Comparison of ENCODE assay signal across 8 cellular contexts in the genomic region with DNA sequence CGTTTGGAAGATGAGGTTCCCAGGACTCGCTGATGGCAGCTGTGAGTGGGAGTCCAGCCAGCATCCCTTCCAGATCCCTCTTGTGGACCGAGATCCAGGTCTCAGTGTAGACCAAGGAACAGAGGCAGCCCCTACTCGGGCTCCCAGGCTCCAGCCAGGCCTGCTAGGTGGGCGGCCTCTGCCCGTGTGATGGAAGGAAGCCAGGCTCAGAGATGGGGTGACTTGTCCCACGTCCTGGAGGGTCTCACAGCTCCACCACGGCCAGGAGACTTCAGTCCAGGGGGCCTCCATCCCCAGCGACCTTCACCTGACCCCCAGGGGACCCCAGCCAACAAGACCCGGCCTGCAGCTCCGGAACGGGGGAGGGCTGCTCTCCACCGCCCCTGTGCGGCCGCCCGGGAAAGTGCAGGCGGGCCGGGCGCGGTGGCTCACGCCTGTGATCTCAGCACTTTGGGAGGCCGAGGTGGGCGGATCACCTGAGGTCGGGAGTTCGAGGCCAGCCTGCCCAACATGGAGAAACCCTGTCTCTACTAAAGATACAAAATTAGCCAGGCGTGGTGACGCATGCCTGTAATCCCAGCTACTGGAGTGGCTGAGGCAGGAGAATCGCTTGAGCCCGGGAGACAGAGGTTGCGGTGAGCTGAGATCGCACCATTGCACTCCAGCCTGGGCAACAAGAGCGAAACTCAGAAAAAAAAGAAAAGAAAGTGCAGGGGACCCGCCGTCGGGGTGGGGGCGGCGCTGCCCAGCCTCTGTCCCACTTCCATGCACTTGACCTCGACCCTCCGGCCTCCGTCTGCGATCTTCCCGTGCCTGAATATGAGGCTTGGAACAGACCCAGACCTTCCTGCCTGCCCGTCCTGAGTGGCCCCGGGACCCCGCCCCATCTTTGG. TPM values are rescaled to one million over a fixed set of nuclear protein-coding genes. Genes with fewer than 3 reads are reported as not detected.
DNase-seq lines count a peak whose midpoint lies in the region; ATAC-seq and TF ChIP-seq lines count a peak whose summit lies in the region.

No MANE protein-coding gene starts in this region.

- H3K9me3 ChIP-seq in OCI-LY1 (ENCODE audit: low read length) = no peaks in the 10 kb centered on the region
- H3K9me3 ChIP-seq in adrenal gland (replicated peaks in 1 of 3) = no peaks in the 10 kb centered on the region
- H3K9me3 ChIP-seq in thoracic aorta = no peaks in the 10 kb centered on the region

- no peak overlapping the region for H2AFZ ChIP-seq in OCI-LY1 (ENCODE audit: low read length)

- no peak overlapping the region for H3K4me2 ChIP-seq in OCI-LY1 (ENCODE audit: low read length)

- intact Hi-C loops in adrenal gland (cut with DNase I) = loop anchor here in 1 of 2 donors (10.0 kb wide), 1 partner anchor 151 kb away; a partner anchor contains a TSS

- 11 to 26% (median 17%) methylated on average over 20 to 45 of the region's 45 CpGs for WGBS in adrenal gland, 4 donors

- TF ChIP-seq POLR2A in adrenal gland (IDR thresholded peaks at IDR 0.05) = no peak

- no peak overlapping the region for H3K9ac ChIP-seq in OCI-LY1 (ENCODE audit: low read length)

- H3K9me2 ChIP-seq in OCI-LY1 (ENCODE audit: low read depth, low read length) = no peaks in the 10 kb centered on the region

- H3K27me3 ChIP-seq in OCI-LY1 (ENCODE audit: insufficient read depth, low read length) (no peaks in the 10 kb centered on the region), adrenal gland (peaks cover 19% of the 10 kb centered on the region), kidney epithelial cell (ENCODE audit: control insufficient read depth, insufficient read depth, low read length) (peaks cover 38% of the 10 kb centered on the region), thoracic aorta (replicated peaks; ENCODE audit: insufficient read depth) (peaks cover 6% of the 10 kb centered on the region)

- H3K79me2 ChIP-seq in OCI-LY1 (ENCODE audit: insufficient read depth, low read length) = no peaks in the 10 kb centered on the region

- H3K36me3 ChIP-seq in OCI-LY1 (ENCODE audit: insufficient read depth, low read length) (no peaks in the 10 kb centered on the region), adrenal gland (replicated peaks in 1 of 2) (no peaks in the 10 kb centered on the region), kidney epithelial cell (ENCODE audit: control insufficient read depth, insufficient read depth, low read length) (no peaks in the 10 kb centered on the region), thoracic aorta (no peaks in the 10 kb centered on the region)

- no peak overlapping the region for H3K27ac ChIP-seq in OCI-LY1 (ENCODE audit: low read depth, low read length, poor library complexity, severe bottlenecking)
- H3K27ac ChIP-seq in adrenal gland = no peak overlapping the region
- H3K27ac ChIP-seq in thoracic aorta = no peak overlapping the region

- H3K4me1 ChIP-seq in OCI-LY1 (ENCODE audit: insufficient read depth, low read length, severe bottlenecking) = no peaks in the 10 kb centered on the region
- H3K4me1 ChIP-seq in adrenal gland (replicated peaks in 1 of 2) = peaks cover 2 to 9% of the 10 kb centered on the region in 2 donors
- H3K4me1 ChIP-seq in thoracic aorta (ENCODE audit: control insufficient read depth in 1 of 2, low read depth in 2 of 2) = peaks cover 0 to 8% of the 10 kb centered on the region in 2 donors

- no peaks in the 10 kb centered on the region for H3F3A ChIP-seq in OCI-LY1 (ENCODE audit: insufficient read depth, low read length)

- H3K4me3 ChIP-seq in OCI-LY1 (ENCODE audit: low read depth, low read length, poor library complexity, severe bottlenecking) (no peak overlapping the region), adrenal gland (no peak overlapping the region), kidney epithelial cell (ENCODE audit: low read depth, low read length) (no peak overlapping the region), thoracic aorta (no peak overlapping the region)

- TF ChIP-seq CTCF in OCI-LY1 (IDR thresholded peaks at IDR 0.05; ENCODE audit: low read length) = peak; percentile 74
- TF ChIP-seq CTCF in adrenal gland (IDR thresholded peaks at IDR 0.05) = peak; percentile 56 to 70 (median 64)
- TF ChIP-seq CTCF in kidney epithelial cell (IDR thresholded peaks at IDR 0.05; ENCODE audit: insufficient read depth, low read length, poor library complexity, severe bottlenecking) = peak; percentile 75
- TF ChIP-seq CTCF in thoracic aorta (IDR thresholded peaks at IDR 0.05) = peak; percentile 67

- DNase-seq in NCI-H345 (lab: John Stamatoyannopoulos, UW) (peak; percentile 36), NCI-H345 treated with DMSO at 0.1 percent for 48 hours (lab: John Stamatoyannopoulos, UW; ENCODE audit: unreplicated experiment) (no peak), adrenal gland (peak in 1 of 7 donors; percentile 44), kidney epithelial cell (ENCODE audit: low read depth) (no peak), thoracic aorta (ENCODE audit: low spot score) (no peak)

- H4K20me1 ChIP-seq in OCI-LY1 (ENCODE audit: insufficient read depth, low read length) = no peaks in the 10 kb centered on the region

- no peak for ATAC-seq in thoracic aorta (ENCODE audit: insufficient number of reproducible peaks, low FRiP score, low read depth)
- no peak for ATAC-seq in HG03095 (IDR thresholded peaks at IDR 0.05; ENCODE audit: unreplicated experiment)
- ATAC-seq in GM21717 (IDR thresholded peaks at IDR 0.05; ENCODE audit: unreplicated experiment) = no peak

RNA-seq across cellular contexts. Expression of a gene that starts 0.6 kb away (rescaled TPM):
- 1 to 10 TPM in 1 of 8 donors, under 1 TPM in 6, not detected in 1; 0.14 to 1.1 (median 0.43) TPM for total RNA-seq in adrenal gland
- polyA plus RNA-seq in adrenal gland = 1 to 10 TPM in 2 of 3 donors, not detected in 1; 2.2 to 4.8 TPM
- total RNA-seq in kidney epithelial cell = 0.14 and 0.46 TPM in 2 replicates
- under 1 TPM in 1 of 2 donors, not detected in 1; 0.92 TPM for total RNA-seq in thoracic aorta

RNA-seq across cellular contexts. Expression of a gene that starts 11.6 kb away (rescaled TPM):
- 100 to 1,000 TPM in 2 of 8 donors, 10 to 100 TPM in 6; 19.6 to 123 (median 44.7) TPM for total RNA-seq in adrenal gland
- 10 to 100 TPM in 2 of 3 donors, under 1 TPM in 1; 0.07 to 43.6 (median 33.5) TPM for polyA plus RNA-seq in adrenal gland
- 52.7 and 68.8 TPM in 2 replicates for total RNA-seq in kidney epithelial cell
- total RNA-seq in thoracic aorta = 10 to 100 TPM; 34.1 to 94.1 TPM

RNA-seq across cellular contexts. Expression of a gene that starts 34.9 kb away (rescaled TPM):
- total RNA-seq in adrenal gland (10 to 100 TPM; 11.2 to 81.4 (median 45.5) TPM), kidney epithelial cell (15.2 and 19.5 TPM in 2 replicates), thoracic aorta (10 to 100 TPM; 17.2 to 18.8 TPM)
- polyA plus RNA-seq in adrenal gland = 100 to 1,000 TPM in 1 of 3 donors, 10 to 100 TPM in 1, 1 to 10 TPM in 1; 1.2 to 196 (median 45.9) TPM

RNA-seq across cellular contexts. Expression of a gene that starts 35.9 kb away (rescaled TPM):
- total RNA-seq in adrenal gland (10 to 100 TPM; 42.4 to 74.6 (median 59.6) TPM), kidney epithelial cell (168 and 194 TPM in 2 replicates), thoracic aorta (10 to 100 TPM; 40.2 to 86.2 TPM)
- polyA plus RNA-seq in adrenal gland = 100 to 1,000 TPM in 2 of 3 donors, 10 to 100 TPM in 1; 22.2 to 151 (median 124) TPM

RNA-seq across cellular contexts. Expression of a gene that starts 48.2 kb away (rescaled TPM):
- total RNA-seq in adrenal gland (1 to 10 TPM in 2 of 8 donors, under 1 TPM in 4, not detected in 2; 0.35 to 2.4 (median 0.80) TPM), kidney epithelial cell (not detected in 2 replicates), thoracic aorta (under 1 TPM in 1 of 2 donors, not detected in 1; 0.54 TPM)
- 1 to 10 TPM in 2 of 3 donors, not detected in 1; 1.3 to 1.9 TPM for polyA plus RNA-seq in adrenal gland
